ENCODE assay signal across 16 cellular contexts in the genomic region with DNA sequence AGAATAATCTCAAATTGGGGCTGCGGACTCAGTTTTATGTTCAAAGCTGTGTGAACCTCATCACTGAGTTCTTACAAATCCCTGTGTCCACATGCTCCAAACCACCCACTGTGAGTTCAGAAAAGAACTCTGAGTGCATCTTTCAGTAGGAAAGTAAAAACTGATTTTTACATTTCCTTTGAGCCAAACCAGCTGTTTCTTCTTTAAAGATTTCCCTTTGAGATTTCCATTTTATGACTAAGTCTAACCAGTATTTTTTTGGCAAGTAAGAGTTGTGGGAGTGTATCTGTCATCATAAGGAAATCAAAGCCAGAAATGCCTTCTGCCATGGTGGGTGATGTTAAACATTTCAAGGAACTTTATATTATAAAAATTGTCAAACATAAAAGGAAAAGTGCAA.
DNase-seq lines count a peak whose midpoint lies in the region; ATAC-seq and TF ChIP-seq lines count a peak whose summit lies in the region.
"Had no signal": no experiment of that assay in that cellular context is flagged by ENCODE, and none has a peak within 500 bp of the region (broad histone marks: within the 10 kb centered on the region; RNA-seq: fewer than 3 reads in every experiment).

No MANE protein-coding gene starts in this region.

- TF ChIP-seq CTCF in left ventricle myocardium inferior (IDR thresholded peaks at IDR 0.05; ENCODE audit: borderline replicate concordance): no peak

- no peak overlapping the region for H3K27ac ChIP-seq in left ventricle myocardium inferior (replicated peaks)
- H3K27ac ChIP-seq: thyroid gland had no signal

- peak; percentile 56 for ATAC-seq in Right ventricle myocardium superior (ENCODE audit: poor library complexity)
- ATAC-seq in stimulated activated memory B cell treated with anti-CD40 and anti-IgM and Interleukin-4, amounts not matched to agents 10 μg/mL and 1 μg/mL and 100 μg/mL, for 72 hours: no peak
- ATAC-seq: activated naive CD8-positive, alpha-beta T cell treated with anti-CD3 and anti-CD28 coated beads, Interleukin-2, amount 50 U/mL, for 24 hours; natural killer cell treated with Interleukin-12 subunit alpha and Interleukin-12 subunit beta and Interleukin-15 and Interleukin-18, amount 100 ng/mL, for 72 hours had no signal

- H3K9me3 ChIP-seq in left ventricle myocardium inferior (replicated peaks): no peaks in the 10 kb centered on the region
- H3K9me3 ChIP-seq: MG63, thyroid gland had no signal

- no peaks in the 10 kb centered on the region for H3K9me3 Mint-ChIP-seq in stimulated activated memory B cell treated with anti-CD40 and anti-IgM and Interleukin-4, amounts not matched to agents 10 μg/mL and 1 μg/mL and 100 μg/mL, for 72 hours
- H3K9me3 Mint-ChIP-seq: activated B cell treated with CpG ODN at 0.5 μM for 24 hours; natural killer cell treated with Interleukin-12 subunit alpha and Interleukin-12 subunit beta and Interleukin-15 and Interleukin-18, amount 100 ng/mL, for 72 hours had no signal

- no peak for DNase-seq in Right ventricle myocardium superior
- DNase-seq in left ventricle myocardium inferior: no peak
- DNase-seq in astrocyte of the hippocampus (ENCODE audit: low read depth, low spot score): peak; percentile 24
- peak; percentile 48 for DNase-seq in inferior parietal cortex (ENCODE audit: extremely low spot score)
- no peak for DNase-seq in activated CD4-positive, CD25-positive, alpha-beta regulatory T cell treated with anti-CD3 and anti-CD28 coated beads, Interleukin-2, amount 50 U/mL, for 72 hours
- DNase-seq in COR-L47 (lab: John Stamatoyannopoulos, UW): no peak
- no peak for DNase-seq in ureter (ENCODE audit: low spot score)
- DNase-seq: 8988T; activated B cell treated with CpG ODN at 0.5 μM for 24 hours; activated naive CD8-positive, alpha-beta T cell treated with anti-CD3 and anti-CD28 coated beads, Interleukin-2, amount 50 U/mL, for 24 hours; DMS53; MG63; thyroid gland had no signal

- no peak overlapping the region for H3K4me3 ChIP-seq in left ventricle myocardium inferior
- H3K4me3 ChIP-seq: MG63, smooth muscle cell, thyroid gland had no signal

- peaks cover 23% of the 10 kb centered on the region for H3K36me3 ChIP-seq in left ventricle myocardium inferior
- H3K36me3 ChIP-seq: MG63 had no signal

- H3K4me1 ChIP-seq in left ventricle myocardium inferior: peaks cover 13% of the 10 kb centered on the region
- H3K4me1 ChIP-seq: thyroid gland had no signal

- H3K27me3 ChIP-seq in left ventricle myocardium inferior (ENCODE audit: low read depth): no peaks in the 10 kb centered on the region
- H3K27me3 ChIP-seq: MG63, thyroid gland had no signal

- no peaks in the 10 kb centered on the region for H3K27me3 Mint-ChIP-seq in stimulated activated memory B cell treated with anti-CD40 and anti-IgM and Interleukin-4, amounts not matched to agents 10 μg/mL and 1 μg/mL and 100 μg/mL, for 72 hours
- H3K27me3 Mint-ChIP-seq: activated B cell treated with CpG ODN at 0.5 μM for 24 hours; activated naive CD8-positive, alpha-beta T cell treated with anti-CD3 and anti-CD28 coated beads, Interleukin-2, amount 50 U/mL, for 24 hours; natural killer cell treated with Interleukin-12 subunit alpha and Interleukin-12 subunit beta and Interleukin-15 and Interleukin-18, amount 100 ng/mL, for 72 hours had no signal

- H3K27ac Mint-ChIP-seq in stimulated activated memory B cell treated with anti-CD40 and anti-IgM and Interleukin-4, amounts not matched to agents 10 μg/mL and 1 μg/mL and 100 μg/mL, for 72 hours: no peak overlapping the region
- H3K27ac Mint-ChIP-seq: activated B cell treated with CpG ODN at 0.5 μM for 24 hours; activated naive CD8-positive, alpha-beta T cell treated with anti-CD3 and anti-CD28 coated beads, Interleukin-2, amount 50 U/mL, for 24 hours; natural killer cell treated with Interleukin-12 subunit alpha and Interleukin-12 subunit beta and Interleukin-15 and Interleukin-18, amount 100 ng/mL, for 72 hours had no signal

- H3K4me3 Mint-ChIP-seq in stimulated activated memory B cell treated with anti-CD40 and anti-IgM and Interleukin-4, amounts not matched to agents 10 μg/mL and 1 μg/mL and 100 μg/mL, for 72 hours: no peak overlapping the region
- H3K4me3 Mint-ChIP-seq: activated B cell treated with CpG ODN at 0.5 μM for 24 hours; activated naive CD8-positive, alpha-beta T cell treated with anti-CD3 and anti-CD28 coated beads, Interleukin-2, amount 50 U/mL, for 24 hours; natural killer cell treated with Interleukin-12 subunit alpha and Interleukin-12 subunit beta and Interleukin-15 and Interleukin-18, amount 100 ng/mL, for 72 hours had no signal

- peaks cover 29% of the 10 kb centered on the region for H3K36me3 Mint-ChIP-seq in stimulated activated memory B cell treated with anti-CD40 and anti-IgM and Interleukin-4, amounts not matched to agents 10 μg/mL and 1 μg/mL and 100 μg/mL, for 72 hours

- H3K4me1 Mint-ChIP-seq in stimulated activated memory B cell treated with anti-CD40 and anti-IgM and Interleukin-4, amounts not matched to agents 10 μg/mL and 1 μg/mL and 100 μg/mL, for 72 hours: peaks cover 9% of the 10 kb centered on the region

- intact Hi-C loops in Right ventricle myocardium superior (cut with DNase I) (loop anchor here (10.0 kb wide), 1 partner anchor 102 kb away; the partner anchor contains the start of gene TET2), left ventricle myocardium inferior (cut with micrococcal nuclease) (loop anchor here (10.0 kb wide), 1 partner anchor 102 kb away; the partner anchor contains the start of gene TET2)

Comparison
In these comparisons a context has a peak if more than half of its experiments do, and no peak if none do; other contexts are left out.
1. DNase-seq: peak in astrocyte of the hippocampus (single experiment) and inferior parietal cortex (single experiment); none in Right ventricle myocardium superior (single experiment), left ventricle myocardium inferior (single experiment), activated CD4-positive, CD25-positive, alpha-beta regulatory T cell treated with anti-CD3 and anti-CD28 coated beads, Interleukin-2, amount 50 U/mL, for 72 hours (single experiment), COR-L47 (single experiment) and ureter (single experiment).